ENCODE assay signal across 16 cellular contexts in genomic region chr6:109242029-109242428, GRCh38.
"Had no signal": no experiment of that assay in that cellular context is flagged by ENCODE, and none has a peak within 500 bp of the region (broad histone marks: within the 10 kb centered on the region; RNA-seq: fewer than 3 reads in every experiment).

No MANE protein-coding gene starts in this region.

- H3K9ac ChIP-seq: parathyroid adenoma had no signal

- DNase-seq: activated CD4-positive, alpha-beta memory T cell treated with anti-CD3 and anti-CD28 coated beads, Interleukin-2, amount 10 ng/mL, durations not matched to agents 7 days and 5 days; activated CD4-positive, alpha-beta T cell treated with anti-CD3 and anti-CD28 coated beads for 1 hour; activated effector memory CD4-positive, alpha-beta T cell treated with Interleukin-2 at 50 U/mL for 16 hours; activated T-cell treated with anti-CD3 and anti-CD28 coated beads, Interleukin-2, amount 50 U/mL, for 24 hours; adrenal gland; dorsolateral prefrontal cortex; endodermal cell; midbrain; retina; stimulated activated CD4-positive, alpha-beta T cell treated with anti-CD3 and anti-CD28 coated beads, Interleukin-4, amount 100 ng/mL, for 24 hours; stimulated activated naive CD4-positive, alpha-beta T cell; substantia nigra; T-helper 9 cell had no signal

- H3K9me3 ChIP-seq: adrenal gland had no signal

- H3K4me1 ChIP-seq: parathyroid adenoma had no signal

- H3K79me2 ChIP-seq: parathyroid adenoma had no signal

- H2AFZ ChIP-seq: parathyroid adenoma had no signal

- H3K4me3 ChIP-seq: adrenal gland, dorsolateral prefrontal cortex, lung, skin epidermis had no signal

- H3K36me3 ChIP-seq: adrenal gland had no signal

- H3K27ac ChIP-seq: adrenal gland, parathyroid adenoma, skin epidermis had no signal

- H3K27me3 ChIP-seq: adrenal gland, dorsolateral prefrontal cortex had no signal
